Comparison of ENCODE assay signal across 13 cellular contexts in the genomic region with DNA sequence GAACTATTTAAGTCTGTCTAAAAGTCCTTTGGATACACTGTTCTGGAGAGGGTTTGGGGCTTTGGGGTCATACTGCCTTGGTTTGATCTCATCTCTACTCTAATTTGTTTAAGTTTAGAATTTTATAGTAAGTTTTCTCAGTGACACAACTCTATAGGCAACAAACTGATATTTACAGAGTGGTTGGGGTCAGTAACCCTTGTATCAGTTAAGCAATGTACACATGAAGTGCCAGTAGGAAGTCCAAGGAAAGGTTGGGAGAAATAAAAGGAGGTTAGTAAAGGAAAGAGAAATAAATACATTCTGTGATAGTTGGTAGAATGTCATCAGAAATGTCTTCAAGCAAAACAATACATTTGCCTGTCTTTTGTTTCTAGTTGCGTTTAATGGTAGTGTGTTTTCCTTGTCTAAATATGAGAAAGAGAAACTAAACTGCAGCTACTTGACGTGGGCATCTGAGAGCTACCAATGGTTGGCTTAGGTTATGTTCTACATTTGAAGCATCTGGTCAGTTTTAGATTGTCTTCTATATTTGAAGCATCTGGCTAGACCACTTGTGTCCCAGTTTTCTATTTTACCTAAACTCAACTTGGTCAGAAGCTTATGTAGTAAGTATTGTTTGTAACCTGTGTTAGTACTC. TPM values are rescaled to one million over a fixed set of nuclear protein-coding genes. Genes with fewer than 3 reads are reported as not detected.
DNase-seq lines count a peak whose midpoint lies in the region; ATAC-seq, FAIRE-seq and TF ChIP-seq lines count a peak whose summit lies in the region.
"Had no signal": no experiment of that assay in that cellular context is flagged by ENCODE, and none has a peak within 500 bp of the region (broad histone marks: within the 10 kb centered on the region; RNA-seq: fewer than 3 reads in every experiment).

No MANE protein-coding gene starts in this region.

- no peak for TF ChIP-seq POLR2A in A549 (IDR thresholded peaks at IDR 0.05; ENCODE audit: low read length)

- H3K27ac ChIP-seq in A549, result no peak overlapping the region
- H3K27ac ChIP-seq: BLaER1, tibial nerve had no signal

- H3K4me1 ChIP-seq in A549, result peaks cover 9% of the 10 kb centered on the region; the same call in 2 of the 3 replicates
- no peaks in the 10 kb centered on the region for H3K4me1 ChIP-seq in Caco-2

- no peak for TF ChIP-seq RAD21 in A549 (conservative IDR thresholded peaks at IDR 0.05 in 1 of 2, IDR thresholded peaks at IDR 0.05 in 1 of 2)

- H3K4me1 Mint-ChIP-seq in Caco-2 (ENCODE audit: low read depth, unreplicated experiment), result no peaks in the 10 kb centered on the region

- intact Hi-C loops in Right ventricle myocardium inferior (cut with DNase I) (no loop called here), Caco-2 (cut with micrococcal nuclease; ENCODE audit: unreplicated experiment) (no loop called here)

- no peaks in the 10 kb centered on the region for H3K36me3 ChIP-seq in Caco-2 (ENCODE audit: control insufficient read depth, insufficient read depth, low read length)
- H3K36me3 ChIP-seq: BLaER1, tibial nerve had no signal

- FAIRE-seq in A549 (lab: Jason Lieb, UNC) (no peak), GM18507 (lab: Jason Lieb, UNC) (peak; percentile 78)

- CTCF ChIA-PET in A549 (lab: Yijun Ruan, JAX), result interaction anchor here (0.6 to 1.8 kb wide), 5 partner anchors 17 to 1654 kb away, joined by 3 to 7 read pairs (median 3); no protein-coding TSS in a partner anchor
- CTCF ChIA-PET in Caco-2 (lab: Charles Lee), result no interaction called here

- no peaks in the 10 kb centered on the region for H3K27me3 Mint-ChIP-seq in Caco-2 (ENCODE audit: insufficient read depth, unreplicated experiment)

- ATAC-seq in A549 (no peak), HG03108 (IDR thresholded peaks at IDR 0.05; ENCODE audit: unreplicated experiment) (peak; percentile 51), Right ventricle myocardium inferior (no peak)
- no peak for ATAC-seq in activated naive CD4-positive, alpha-beta T cell treated with anti-CD3 and anti-CD28 coated beads, Interleukin-2, amount 50 U/mL, for 72 hours

- TF ChIP-seq EP300 in A549 (IDR thresholded peaks at IDR 0.05), result no peak

- WGBS in A549 (ENCODE audit: missing lambda C conversion rate), result 53% methylated on average over 2 of the region's 2 CpGs

- peaks cover 0 to 4% of the 10 kb centered on the region in 2 donors for H3K9me3 Mint-ChIP-seq in activated naive CD4-positive, alpha-beta T cell treated with anti-CD3 and anti-CD28 coated beads, Interleukin-2, amount 50 U/mL, for 72 hours
- H3K9me3 Mint-ChIP-seq in Caco-2 (ENCODE audit: unreplicated experiment), result no peaks in the 10 kb centered on the region

- H3K36me3 Mint-ChIP-seq in activated naive CD4-positive, alpha-beta T cell treated with anti-CD3 and anti-CD28 coated beads, Interleukin-2, amount 50 U/mL, for 72 hours, result no peaks in the 10 kb centered on the region
- no peaks in the 10 kb centered on the region for H3K36me3 Mint-ChIP-seq in Caco-2 (ENCODE audit: insufficient read depth, unreplicated experiment)

- DNase-seq in A549 (ENCODE audit: low read depth in 1 of 2, low spot score in 1 of 2), result no peak
- no peak for DNase-seq in GM18507 (ENCODE audit: extremely low spot score, insufficient read length, low read depth)
- no peak for DNase-seq in activated naive CD4-positive, alpha-beta T cell treated with anti-CD3 and anti-CD28 coated beads, Interleukin-2, amount 50 U/mL, for 72 hours (ENCODE audit: low spot score in 2 of 2)
- DNase-seq in activated CD4-positive, CD25-positive, alpha-beta regulatory T cell treated with anti-CD3 and anti-CD28 coated beads, Interleukin-2, amount 50 U/mL, for 72 hours, result no peak
- DNase-seq in central memory CD4-positive, alpha-beta T cell, result no peak
- no peak for DNase-seq in Right ventricle myocardium inferior (ENCODE audit: missing footprints)
- no peak for DNase-seq in Caco-2
- DNase-seq: cerebellar nuclear complex; RPMI8226; stimulated activated CD4-positive, alpha-beta T cell treated with anti-CD3 and anti-CD28 coated beads, Interleukin-1b, Interleukin-23, amount 100 ng/mL, for 48 hours had no signal

- H3K27me3 ChIP-seq in Caco-2 (replicated peaks; ENCODE audit: control insufficient read depth, insufficient read depth, low read length), result no peaks in the 10 kb centered on the region
- H3K27me3 ChIP-seq: tibial nerve had no signal

- POLR2A ChIA-PET in A549 (lab: Yijun Ruan, JAX) (no interaction called here), Caco-2 (lab: Charles Lee) (no interaction called here)

- H3K27ac Mint-ChIP-seq in activated naive CD4-positive, alpha-beta T cell treated with anti-CD3 and anti-CD28 coated beads, Interleukin-2, amount 50 U/mL, for 72 hours, result peak overlapping the region; percentile 12 to 66
- H3K27ac Mint-ChIP-seq in Caco-2 (ENCODE audit: unreplicated experiment), result no peak overlapping the region

- H3K4me3 ChIP-seq in A549, result no peak overlapping the region
- no peak overlapping the region for H3K4me3 ChIP-seq in Caco-2 (ENCODE audit: low read depth, low read length)
- H3K4me3 ChIP-seq: BLaER1, tibial nerve had no signal

- no TSS peak for BruUV-seq in Caco-2 (replicated peaks; lab: Mats Ljungman, UMichigan)

- no peak for TF ChIP-seq CTCF in A549 (IDR thresholded peaks at IDR 0.05)
- TF ChIP-seq CTCF in Caco-2 (IDR thresholded peaks at IDR 0.05; ENCODE audit: insufficient read depth in 1 of 2, low read depth in 1 of 2, low read length in 1 of 2, severe bottlenecking in 1 of 2, unreplicated experiment in 1 of 2), result no peak

- H3K4me2 ChIP-seq in A549, result peak overlapping the region; percentile 33; the same call in 1 of the 3 replicates
- H3K4me2 ChIP-seq: BLaER1 had no signal

- H3K9me3 ChIP-seq in A549 (no peaks in the 10 kb centered on the region), Caco-2 (no peaks in the 10 kb centered on the region)
- H3K9me3 ChIP-seq: tibial nerve had no signal

- H3K4me3 Mint-ChIP-seq in Caco-2 (ENCODE audit: unreplicated experiment), result no peak overlapping the region

TF ChIP-seq in A549, 52 proteins besides CTCF, POLR2A, EP300 and RAD21 (continues in another document):
- no peak for TF ChIP-seq HOXA7 (CRISPR knock-in tag; IDR thresholded peaks at IDR 0.05)
- TF ChIP-seq, protein P1, sequence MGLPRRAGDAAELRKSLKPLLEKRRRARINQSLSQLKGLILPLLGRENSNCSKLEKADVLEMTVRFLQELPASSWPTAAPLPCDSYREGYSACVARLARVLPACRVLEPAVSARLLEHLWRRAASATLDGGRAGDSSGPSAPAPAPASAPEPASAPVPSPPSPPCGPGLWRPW (IDR thresholded peaks at IDR 0.05), result no peak
- no peak for TF ChIP-seq PHF8 (IDR thresholded peaks at IDR 0.05; ENCODE audit: borderline replicate concordance, low read depth)
- TF ChIP-seq, protein P2, sequence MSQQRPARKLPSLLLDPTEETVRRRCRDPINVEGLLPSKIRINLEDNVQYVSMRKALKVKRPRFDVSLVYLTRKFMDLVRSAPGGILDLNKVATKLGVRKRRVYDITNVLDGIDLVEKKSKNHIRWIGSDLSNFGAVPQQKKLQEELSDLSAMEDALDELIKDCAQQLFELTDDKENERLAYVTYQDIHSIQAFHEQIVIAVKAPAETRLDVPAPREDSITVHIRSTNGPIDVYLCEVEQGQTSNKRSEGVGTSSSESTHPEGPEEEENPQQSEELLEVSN (IDR thresholded peaks at IDR 0.05; ENCODE audit: borderline replicate concordance, low read depth), result no peak
- TF ChIP-seq POLR2AphosphoS2 (conservative IDR thresholded peaks at IDR 0.05; ENCODE audit: low read length), result no peak
- no peak for TF ChIP-seq RFX5 (IDR thresholded peaks at IDR 0.05)
- TF ChIP-seq RNF2 (IDR thresholded peaks at IDR 0.05; ENCODE audit: borderline replicate concordance, low read depth), result no peak
- no peak for TF ChIP-seq CBX8 (IDR thresholded peaks at IDR 0.05)
- no peak for TF ChIP-seq EHF (CRISPR knock-in tag; IDR thresholded peaks at IDR 0.05)

RNA-seq across cellular contexts. Expression of a gene that starts 6.9 kb away (rescaled TPM):
- polyA plus RNA-seq in A549 (2011; rRNA removed), result 12.2 and 13.0 TPM in 2 replicates
- polyA plus RNA-seq in A549 (2012; cell fraction: cytosol; rRNA removed), result 1.1 and 1.4 TPM in 2 replicates
- polyA plus RNA-seq in A549 (2012; cell fraction: nucleus; rRNA removed), result 1.1 and 1.6 TPM in 2 replicates
- 6.0 to 6.8 TPM (median 6.5 TPM) in 3 replicates for polyA plus RNA-seq in A549 (2017; fragmentation: RNase III; extraction: RNeasy Plus Mini Kit Qiagen cat#74134 plus additional on column Dnase treatment)
- 15.8 and 18.4 TPM in 2 replicates for polyA minus RNA-seq in A549 (2011; rRNA and poly(A)+ RNA removed)
- 10 to 100 TPM in 1 of 2 donors, 1 to 10 TPM in 1; 8.1 to 14.7 TPM for total RNA-seq in activated naive CD4-positive, alpha-beta T cell treated with anti-CD3 and anti-CD28 coated beads, Interleukin-2, amount 50 U/mL, for 72 hours
- total RNA-seq in Right ventricle myocardium inferior, result 5.4 TPM
- 3.1 and 3.6 TPM in 2 replicates for total RNA-seq in Caco-2 (2022)

RNA-seq across cellular contexts. Expression of a gene that starts 18.1 kb away (rescaled TPM):
- polyA plus RNA-seq in A549 (2011; rRNA removed), result 1,133 and 1,475 TPM in 2 replicates
- polyA plus RNA-seq in A549 (2012; cell fraction: cytosol; rRNA removed), result 1,343 and 1,622 TPM in 2 replicates
- 430 and 649 TPM in 2 replicates for polyA plus RNA-seq in A549 (2012; cell fraction: nucleus; rRNA removed)
- 792 to 839 TPM (median 813 TPM) in 3 replicates for polyA plus RNA-seq in A549 (2017; fragmentation: RNase III; extraction: RNeasy Plus Mini Kit Qiagen cat#74134 plus additional on column Dnase treatment)
- 91.8 and 115 TPM in 2 replicates for polyA minus RNA-seq in A549 (2011; rRNA and poly(A)+ RNA removed)
- total RNA-seq in activated naive CD4-positive, alpha-beta T cell treated with anti-CD3 and anti-CD28 coated beads, Interleukin-2, amount 50 U/mL, for 72 hours, result 100 to 1,000 TPM; 269 to 284 TPM
- 1,849 TPM for total RNA-seq in Right ventricle myocardium inferior
- total RNA-seq in Caco-2 (2022), result 243 and 283 TPM in 2 replicates

RNA-seq across cellular contexts. Expression of a gene that starts 22.2 kb away (rescaled TPM):
- polyA plus RNA-seq in A549 (2011; rRNA removed) (81.6 and 86.4 TPM in 2 replicates), A549 (2017; fragmentation: RNase III; extraction: RNeasy Plus Mini Kit Qiagen cat#74134 plus additional on column Dnase treatment) (39.5 to 44.7 TPM (median 44.3 TPM) in 3 replicates)
- 17.2 and 17.9 TPM in 2 replicates for polyA plus RNA-seq in A549 (2012; cell fraction: cytosol; rRNA removed)
- 10.0 and 17.2 TPM in 2 replicates for polyA plus RNA-seq in A549 (2012; cell fraction: nucleus; rRNA removed)
- polyA minus RNA-seq in A549 (2011; rRNA and poly(A)+ RNA removed), result 64.6 and 82.8 TPM in 2 replicates
- 10 to 100 TPM; 26.5 to 39.5 TPM for total RNA-seq in activated naive CD4-positive, alpha-beta T cell treated with anti-CD3 and anti-CD28 coated beads, Interleukin-2, amount 50 U/mL, for 72 hours
- total RNA-seq in Right ventricle myocardium inferior (55.6 TPM), Caco-2 (2022) (75.0 and 75.7 TPM in 2 replicates)

RNA-seq across cellular contexts. Expression of a gene that starts 52.0 kb away (rescaled TPM):
- polyA plus RNA-seq in A549 (2011; rRNA removed) (0.22 TPM in 1 of 2 replicates, not detected in the other), A549 (2017; fragmentation: RNase III; extraction: RNeasy Plus Mini Kit Qiagen cat#74134 plus additional on column Dnase treatment) (0.17 TPM in 1 of 3 replicates, not detected in the others)
- polyA plus RNA-seq in A549 (2012; cell fraction: cytosol; rRNA removed), result not detected in 2 replicates
- polyA plus RNA-seq in A549 (2012; cell fraction: nucleus; rRNA removed), result not detected in 2 replicates
- polyA minus RNA-seq in A549 (2011; rRNA and poly(A)+ RNA removed), result not detected in 2 replicates
- under 1 TPM in 1 of 2 donors, not detected in 1; 0.53 TPM for total RNA-seq in activated naive CD4-positive, alpha-beta T cell treated with anti-CD3 and anti-CD28 coated beads, Interleukin-2, amount 50 U/mL, for 72 hours
- total RNA-seq in Right ventricle myocardium inferior (not detected), Caco-2 (2022) (not detected in 2 replicates)
- total RNA-seq: tibial nerve had no signal
